ENCODE assay signal across 8 cellular contexts in the genomic region with DNA sequence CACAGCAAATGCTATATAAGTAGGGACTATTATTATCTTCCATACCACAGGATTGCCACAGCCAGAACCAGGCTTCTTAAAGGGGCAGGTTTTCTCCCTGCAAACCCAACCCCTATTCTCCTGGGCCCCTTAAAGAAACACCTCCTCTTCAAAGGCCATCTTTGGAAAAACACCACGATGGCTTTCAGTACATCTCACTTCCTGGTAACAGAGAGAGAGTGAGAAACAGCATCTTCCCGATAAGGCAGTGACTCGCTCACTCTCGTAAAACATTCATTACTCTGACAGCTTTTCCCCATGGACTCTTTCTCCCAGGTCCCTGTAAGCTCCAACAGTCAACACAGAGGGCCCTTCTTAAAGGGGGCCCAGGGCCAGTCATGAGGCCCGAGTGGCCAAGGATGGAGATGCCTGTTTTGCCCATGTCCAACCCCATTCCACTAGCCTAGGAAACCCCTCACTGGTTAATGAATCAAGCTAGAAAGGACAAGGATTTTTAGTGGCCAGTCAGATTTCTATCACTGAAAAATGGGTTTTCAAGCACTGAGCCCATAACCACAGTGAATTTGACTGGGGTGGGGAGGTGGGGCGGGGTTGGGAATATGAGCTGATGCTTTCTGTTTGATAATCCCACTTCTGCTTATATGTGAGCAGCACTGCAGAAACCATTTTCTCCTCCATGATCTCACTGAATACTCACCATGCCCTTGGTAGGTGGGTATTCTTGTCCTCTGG. TPM values are rescaled to one million over a fixed set of nuclear protein-coding genes. Genes with fewer than 3 reads are reported as not detected.
DNase-seq lines count a peak whose midpoint lies in the region; ATAC-seq and TF ChIP-seq lines count a peak whose summit lies in the region.

No MANE protein-coding gene starts in this region.

- no peak overlapping the region for H3K4me3 ChIP-seq in left ventricle myocardium inferior
- H3K4me3 ChIP-seq in left lung = no peak overlapping the region
- no peak overlapping the region for H3K4me3 ChIP-seq in upper lobe of right lung

- H3K36me3 ChIP-seq in left ventricle myocardium inferior (no peaks in the 10 kb centered on the region), left lung (no peaks in the 10 kb centered on the region), upper lobe of right lung (no peaks in the 10 kb centered on the region)

- H3K36me3 Mint-ChIP-seq in activated T-helper 2 cell treated with anti-CD3 and anti-CD28 coated beads, Interferon-gamma antibody, Interleukin-2, Interleukin-4, amounts not matched to agents 10 μg/mL and 5 μg/mL and 100 μg/mL, durations not matched to agents 14 hours and 24 hours and 36 hours (ENCODE audit: low read depth) = peaks cover 5% of the 10 kb centered on the region

- H3K4me1 ChIP-seq in left ventricle myocardium inferior (peaks cover 72% of the 10 kb centered on the region), left lung (peaks cover 31 to 55% of the 10 kb centered on the region in 2 donors), upper lobe of right lung (peaks cover 42% of the 10 kb centered on the region)

- H3K4me1 Mint-ChIP-seq in activated T-helper 2 cell treated with anti-CD3 and anti-CD28 coated beads, Interferon-gamma antibody, Interleukin-2, Interleukin-4, amounts not matched to agents 10 μg/mL and 5 μg/mL and 100 μg/mL, durations not matched to agents 14 hours and 24 hours and 36 hours (ENCODE audit: low read depth) = peaks cover 10% of the 10 kb centered on the region

- intact Hi-C loops in left ventricle myocardium inferior (cut with micrococcal nuclease) = no loop called here
- intact Hi-C loops in left ventricle myocardium superior (cut with micrococcal nuclease) = no loop called here
- intact Hi-C loops in left lung (cut with DNase I) = no loop called here
- intact Hi-C loops in upper lobe of right lung (cut with DNase I) = no loop called here
- intact Hi-C loops in activated T-helper 2 cell treated with anti-CD3 and anti-CD28 coated beads, Interferon-gamma antibody, Interleukin-2, Interleukin-4, amounts not matched to agents 10 μg/mL and 5 μg/mL and 100 μg/mL, durations not matched to agents 14 hours and 24 hours and 36 hours (cut with micrococcal nuclease) = no loop called here

- H3K4me3 Mint-ChIP-seq in activated T-helper 2 cell treated with anti-CD3 and anti-CD28 coated beads, Interferon-gamma antibody, Interleukin-2, Interleukin-4, amounts not matched to agents 10 μg/mL and 5 μg/mL and 100 μg/mL, durations not matched to agents 14 hours and 24 hours and 36 hours (ENCODE audit: low read depth) = no peak overlapping the region

- no peak for TF ChIP-seq CTCF in left ventricle myocardium inferior (IDR thresholded peaks at IDR 0.05; ENCODE audit: borderline replicate concordance)
- no peak for TF ChIP-seq CTCF in VCaP (conservative IDR thresholded peaks at IDR 0.05)
- no peak for TF ChIP-seq CTCF in left lung (IDR thresholded peaks at IDR 0.05)
- no peak for TF ChIP-seq CTCF in upper lobe of right lung (IDR thresholded peaks at IDR 0.05)

- H3K27ac Mint-ChIP-seq in activated T-helper 2 cell treated with anti-CD3 and anti-CD28 coated beads, Interferon-gamma antibody, Interleukin-2, Interleukin-4, amounts not matched to agents 10 μg/mL and 5 μg/mL and 100 μg/mL, durations not matched to agents 14 hours and 24 hours and 36 hours = no peak overlapping the region

- no peaks in the 10 kb centered on the region for H3K9me3 ChIP-seq in left ventricle myocardium inferior (replicated peaks)
- H3K9me3 ChIP-seq in left lung = no peaks in the 10 kb centered on the region
- H3K9me3 ChIP-seq in upper lobe of right lung = no peaks in the 10 kb centered on the region

- ATAC-seq in left ventricle myocardium superior (no peak), left lung (no peak), upper lobe of right lung (no peak), GM21367 (IDR thresholded peaks at IDR 0.05; ENCODE audit: unreplicated experiment) (no peak)

- H3K9me3 Mint-ChIP-seq in activated T-helper 2 cell treated with anti-CD3 and anti-CD28 coated beads, Interferon-gamma antibody, Interleukin-2, Interleukin-4, amounts not matched to agents 10 μg/mL and 5 μg/mL and 100 μg/mL, durations not matched to agents 14 hours and 24 hours and 36 hours = no peaks in the 10 kb centered on the region

- DNase-seq in left ventricle myocardium inferior (no peak), left ventricle myocardium superior (no peak), left lung (no peak), upper lobe of right lung (no peak), HuH-7.5 (ENCODE audit: low spot score) (no peak)
- DNase-seq in activated T-helper 2 cell treated with anti-CD3 and anti-CD28 coated beads, Interferon-gamma antibody, Interleukin-2, Interleukin-4, amounts not matched to agents 10 μg/mL and 5 μg/mL and 100 μg/mL, durations not matched to agents 14 hours and 24 hours and 36 hours (ENCODE audit: low spot score) = no peak

- peaks cover 33% of the 10 kb centered on the region for H3K27me3 Mint-ChIP-seq in activated T-helper 2 cell treated with anti-CD3 and anti-CD28 coated beads, Interferon-gamma antibody, Interleukin-2, Interleukin-4, amounts not matched to agents 10 μg/mL and 5 μg/mL and 100 μg/mL, durations not matched to agents 14 hours and 24 hours and 36 hours (ENCODE audit: low read depth)

- peak overlapping the region; percentile 66 for H3K27ac ChIP-seq in left ventricle myocardium inferior (replicated peaks)
- peak overlapping the region; percentile 36 for H3K27ac ChIP-seq in VCaP
- H3K27ac ChIP-seq in left lung = peak overlapping the region; percentile 33 to 63
- H3K27ac ChIP-seq in upper lobe of right lung = peak overlapping the region; percentile 30

- H3K27me3 ChIP-seq in left ventricle myocardium inferior (ENCODE audit: low read depth) (no peaks in the 10 kb centered on the region), left lung (peaks cover 0 to 36% of the 10 kb centered on the region in 2 donors), upper lobe of right lung (peaks cover 11% of the 10 kb centered on the region)

RNA-seq across cellular contexts. Expression of a gene that starts 3.7 kb away (rescaled TPM):
- total RNA-seq in left ventricle myocardium inferior (74.8 TPM), left ventricle myocardium superior (63.3 TPM), left lung (10 to 100 TPM; 37.9 to 41.5 TPM), upper lobe of right lung (34.1 TPM)
- total RNA-seq in activated T-helper 2 cell treated with anti-CD3 and anti-CD28 coated beads, Interferon-gamma antibody, Interleukin-2, Interleukin-4, amounts not matched to agents 10 μg/mL and 5 μg/mL and 100 μg/mL, durations not matched to agents 14 hours and 24 hours and 36 hours = 1.3 and 1.6 TPM in 2 replicates

RNA-seq across cellular contexts. Expression of a gene that starts 28.3 kb away (rescaled TPM):
- total RNA-seq in left ventricle myocardium inferior (41.0 TPM), left ventricle myocardium superior (41.4 TPM), left lung (100 to 1,000 TPM; 216 to 235 TPM), upper lobe of right lung (280 TPM)
- total RNA-seq in activated T-helper 2 cell treated with anti-CD3 and anti-CD28 coated beads, Interferon-gamma antibody, Interleukin-2, Interleukin-4, amounts not matched to agents 10 μg/mL and 5 μg/mL and 100 μg/mL, durations not matched to agents 14 hours and 24 hours and 36 hours = 61.4 and 62.9 TPM in 2 replicates

Comparison
In these comparisons a context has a peak if more than half of its experiments do, and no peak if none do; other contexts are left out.
1. RNA of a gene that starts 3.7 kb away (total RNA-seq): 74.8 TPM in left ventricle myocardium inferior (single experiment), 63.3 TPM in left ventricle myocardium superior (single experiment), 37.9 to 41.5 TPM in left lung and 34.1 TPM in upper lobe of right lung (single experiment); 1.3 to 1.6 TPM in activated T-helper 2 cell treated with anti-CD3 and anti-CD28 coated beads, Interferon-gamma antibody, Interleukin-2, Interleukin-4, amounts not matched to agents 10 μg/mL and 5 μg/mL and 100 μg/mL, durations not matched to agents 14 hours and 24 hours and 36 hours; every median in the first group is over 10 times any median in the second.
2. Peak in every context shown above with its lines, with median percentiles within 50 percentile points of each other: H3K27ac ChIP-seq.